ENCODE assay signal across 9 cellular contexts in genomic region chrX:372856-373640, GRCh38. TPM values are rescaled to one million over a fixed set of nuclear protein-coding genes. Genes with fewer than 3 reads are reported as not detected.
DNase-seq lines count a peak whose midpoint lies in the region; ATAC-seq, FAIRE-seq and TF ChIP-seq lines count a peak whose summit lies in the region.
"Had no signal": no experiment of that assay in that cellular context is flagged by ENCODE, and none has a peak within 500 bp of the region (broad histone marks: within the 10 kb centered on the region; RNA-seq: fewer than 3 reads in every experiment).

No MANE protein-coding gene starts in this region.

- H3K27ac Mint-ChIP-seq in activated T-helper 1 cell treated with anti-CD3 and anti-CD28 coated beads, Interleukin-12 subunit alpha, Interleukin-12 subunit beta, Interleukin-2, Interleukin-4 antibody, amounts not matched to agents 30 ng/mL and 10 ng/mL and 1 ng/mL, durations not matched to agents 14 hours and 24 hours and 36 hours: no peak overlapping the region

- peaks cover 18% of the 10 kb centered on the region for H3K4me1 Mint-ChIP-seq in activated T-helper 1 cell treated with anti-CD3 and anti-CD28 coated beads, Interleukin-12 subunit alpha, Interleukin-12 subunit beta, Interleukin-2, Interleukin-4 antibody, amounts not matched to agents 30 ng/mL and 10 ng/mL and 1 ng/mL, durations not matched to agents 14 hours and 24 hours and 36 hours (ENCODE audit: low read depth)

- H3K27ac ChIP-seq in gastrocnemius medialis (peak overlapping the region; percentile 89 to 98 (median 94)), body of pancreas (no peak overlapping the region)

- H3K27me3 ChIP-seq in gastrocnemius medialis (no peaks in the 10 kb centered on the region), body of pancreas (peaks cover 0 to 3% of the 10 kb centered on the region in 2 donors)

- peak overlapping the region; percentile 63 for H3K4me3 Mint-ChIP-seq in activated T-helper 1 cell treated with anti-CD3 and anti-CD28 coated beads, Interleukin-12 subunit alpha, Interleukin-12 subunit beta, Interleukin-2, Interleukin-4 antibody, amounts not matched to agents 30 ng/mL and 10 ng/mL and 1 ng/mL, durations not matched to agents 14 hours and 24 hours and 36 hours

- no peak for FAIRE-seq in GM12892 (lab: Jason Lieb, UNC)
- FAIRE-seq: islet of Langerhans had no signal

- peaks cover 6% of the 10 kb centered on the region for H3K36me3 Mint-ChIP-seq in activated T-helper 1 cell treated with anti-CD3 and anti-CD28 coated beads, Interleukin-12 subunit alpha, Interleukin-12 subunit beta, Interleukin-2, Interleukin-4 antibody, amounts not matched to agents 30 ng/mL and 10 ng/mL and 1 ng/mL, durations not matched to agents 14 hours and 24 hours and 36 hours (ENCODE audit: low read depth)

- H3K4me1 ChIP-seq in gastrocnemius medialis (peaks cover 35 to 37% of the 10 kb centered on the region in 2 donors), body of pancreas (peaks cover 19% of the 10 kb centered on the region)

- H3K9me3 ChIP-seq in gastrocnemius medialis: no peaks in the 10 kb centered on the region
- H3K9me3 ChIP-seq in body of pancreas: no peaks in the 10 kb centered on the region

- no peaks in the 10 kb centered on the region for H3K9me3 Mint-ChIP-seq in activated T-helper 1 cell treated with anti-CD3 and anti-CD28 coated beads, Interleukin-12 subunit alpha, Interleukin-12 subunit beta, Interleukin-2, Interleukin-4 antibody, amounts not matched to agents 30 ng/mL and 10 ng/mL and 1 ng/mL, durations not matched to agents 14 hours and 24 hours and 36 hours

- peaks cover 33% of the 10 kb centered on the region for H3K27me3 Mint-ChIP-seq in activated T-helper 1 cell treated with anti-CD3 and anti-CD28 coated beads, Interleukin-12 subunit alpha, Interleukin-12 subunit beta, Interleukin-2, Interleukin-4 antibody, amounts not matched to agents 30 ng/mL and 10 ng/mL and 1 ng/mL, durations not matched to agents 14 hours and 24 hours and 36 hours (ENCODE audit: insufficient read depth)

- no peaks in the 10 kb centered on the region for H3K36me3 ChIP-seq in gastrocnemius medialis
- no peaks in the 10 kb centered on the region for H3K36me3 ChIP-seq in body of pancreas (replicated peaks in 1 of 2; ENCODE audit: insufficient read depth in 1 of 2, low read depth in 2 of 2)

- peak; percentile 27 for ATAC-seq in GM19372 (IDR thresholded peaks at IDR 0.05; ENCODE audit: low read depth, unreplicated experiment)
- ATAC-seq in left ventricle myocardium superior: no peak
- peak in 1 of 2 donors; percentile 0 for ATAC-seq in gastrocnemius medialis
- ATAC-seq in body of pancreas: no peak
- ATAC-seq in GM18868 (IDR thresholded peaks at IDR 0.05; ENCODE audit: unreplicated experiment): no peak

- no peak for TF ChIP-seq CTCF in gastrocnemius medialis (IDR thresholded peaks at IDR 0.05 in 4 of 5, conservative IDR thresholded peaks at IDR 0.05 in 1 of 5)
- no peak for TF ChIP-seq CTCF in body of pancreas (IDR thresholded peaks at IDR 0.05)

- in situ Hi-C loops in gastrocnemius medialis (cut with MboI; ENCODE audit: low sequenced_read_pairs in 4 of 4): no loop called here

- TF ChIP-seq POLR2A in gastrocnemius medialis (IDR thresholded peaks at IDR 0.05) (no peak), body of pancreas (IDR thresholded peaks at IDR 0.05) (no peak), GM12892 (IDR thresholded peaks at IDR 0.05; ENCODE audit: low read depth, low read length) (no peak)

- whole genome bisulfite sequencing in body of pancreas, 2 donors: 17 to 38% methylated on average over 28 to 57 of the region's 63 CpGs

- intact Hi-C loops in activated T-helper 1 cell treated with anti-CD3 and anti-CD28 coated beads, Interleukin-12 subunit alpha, Interleukin-12 subunit beta, Interleukin-2, Interleukin-4 antibody, amounts not matched to agents 30 ng/mL and 10 ng/mL and 1 ng/mL, durations not matched to agents 14 hours and 24 hours and 36 hours (cut with micrococcal nuclease): no loop called here
- intact Hi-C loops in left ventricle myocardium superior (cut with micrococcal nuclease) (no loop called here), gastrocnemius medialis (cut with DNase I; ENCODE audit: low total_unique reads) (loop anchor here (2.0 kb wide), 1 partner anchor 14 kb away; the partner anchor contains the start of gene PPP2R3B), body of pancreas (cut with DNase I) (no loop called here)

- peak overlapping the region; percentile 51 to 65 (median 56) for H3K4me3 ChIP-seq in gastrocnemius medialis
- no peak overlapping the region for H3K4me3 ChIP-seq in body of pancreas

- no peak for DNase-seq in activated T-helper 1 cell treated with anti-CD3 and anti-CD28 coated beads, Interleukin-12 subunit alpha, Interleukin-12 subunit beta, Interleukin-2, Interleukin-4 antibody, amounts not matched to agents 30 ng/mL and 10 ng/mL and 1 ng/mL, durations not matched to agents 14 hours and 24 hours and 36 hours (ENCODE audit: low spot score)
- DNase-seq in left ventricle myocardium superior (peak; percentile 42), gastrocnemius medialis (no peak), body of pancreas (no peak), NCI-H2171 treated with DMSO at 0.1 percent for 48 hours (lab: John Stamatoyannopoulos, UW) (no peak), GM12892 (ENCODE audit: insufficient read length) (no peak)

RNA-seq across cellular contexts. Expression of gene PPP2R3B, which starts 13.7 kb away (rescaled TPM):
- 43.2 and 44.1 TPM in 2 replicates for total RNA-seq in activated T-helper 1 cell treated with anti-CD3 and anti-CD28 coated beads, Interleukin-12 subunit alpha, Interleukin-12 subunit beta, Interleukin-2, Interleukin-4 antibody, amounts not matched to agents 30 ng/mL and 10 ng/mL and 1 ng/mL, durations not matched to agents 14 hours and 24 hours and 36 hours
- 194 TPM for total RNA-seq in left ventricle myocardium superior
- total RNA-seq in gastrocnemius medialis: 100 to 1,000 TPM in 1 of 4 donors, 10 to 100 TPM in 3; 53.8 to 103 (median 69.4) TPM
- 10 to 100 TPM in 1 of 2 donors, 1 to 10 TPM in 1; 5.6 to 11.4 TPM for total RNA-seq in body of pancreas
- polyA plus RNA-seq in GM12892 (2012; ENCODE audit: missing spikeins): 8.5 TPM

RNA-seq across cellular contexts. Expression of gene GTPBP6, which starts 54.5 kb away (rescaled TPM):
- 68.3 and 69.5 TPM in 2 replicates for total RNA-seq in activated T-helper 1 cell treated with anti-CD3 and anti-CD28 coated beads, Interleukin-12 subunit alpha, Interleukin-12 subunit beta, Interleukin-2, Interleukin-4 antibody, amounts not matched to agents 30 ng/mL and 10 ng/mL and 1 ng/mL, durations not matched to agents 14 hours and 24 hours and 36 hours
- total RNA-seq in left ventricle myocardium superior (51.9 TPM), gastrocnemius medialis (10 to 100 TPM; 40.1 to 79.4 (median 46.9) TPM), body of pancreas (10 to 100 TPM; 25.7 to 32.4 TPM)
- polyA plus RNA-seq in GM12892 (2012; ENCODE audit: missing spikeins): 13.4 TPM

Comparison
In these comparisons a context has a peak if more than half of its experiments do, and no peak if none do; other contexts are left out.
1. H3K27ac ChIP-seq: peak in gastrocnemius medialis (4 of 4); none in body of pancreas (0 of 4).
2. H3K4me3 ChIP-seq: peak in gastrocnemius medialis (4 of 4); none in body of pancreas (0 of 2).